In the genomic region with DNA sequence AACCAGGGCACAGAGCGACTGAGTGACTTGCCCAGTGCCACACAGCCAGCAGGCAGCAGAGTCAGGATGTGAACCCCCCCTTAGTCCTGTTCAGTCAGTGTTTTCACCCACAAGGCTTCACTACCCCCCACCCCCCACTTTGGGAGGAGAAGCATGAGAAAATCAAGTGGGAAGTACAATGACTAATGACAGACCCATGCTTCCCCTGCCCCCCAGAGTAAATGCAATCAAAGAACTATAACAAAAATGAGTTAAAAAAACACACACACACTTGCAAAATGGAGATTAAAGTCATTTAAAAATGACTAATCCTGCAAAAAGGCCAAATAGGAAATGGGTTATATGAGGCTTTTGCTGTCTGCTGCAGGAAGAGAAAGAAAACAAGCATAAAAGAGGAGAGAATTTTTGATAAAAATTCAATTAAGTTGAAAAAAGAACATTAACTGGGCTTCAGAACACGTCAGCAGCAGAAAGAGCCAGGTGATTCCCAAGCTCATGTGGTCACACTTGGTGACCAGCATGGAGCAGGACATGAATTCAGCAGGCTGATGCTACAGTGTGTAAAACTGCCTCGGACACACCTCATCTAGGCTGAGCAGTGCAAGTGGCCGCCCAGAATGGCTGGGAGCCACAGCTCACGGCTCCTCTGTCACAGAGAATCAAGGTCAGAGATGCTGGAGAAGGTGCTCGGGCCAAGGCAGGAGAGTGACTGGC, we compare ENCODE assay signal across 14 cellular contexts.
A peak's percentile ranks its signal among the peaks of the same experiment; 100 is the strongest.
DNase-seq lines count a peak whose midpoint lies in the region; TF ChIP-seq lines count a peak whose summit lies in the region.
"Had no signal": no experiment of that assay in that cellular context is flagged by ENCODE, and none has a peak within 500 bp of the region (broad histone marks: within the 10 kb centered on the region; RNA-seq: fewer than 3 reads in every experiment).

No MANE protein-coding gene starts in this region.

- H2AK5ac ChIP-seq in mesenchymal stem cell (ENCODE audit: low read length, severe bottlenecking): no peak overlapping the region

- CTCF ChIA-PET in A673 (lab: Charles Lee): interaction anchor here (1.0 to 1.5 kb wide), 3 partner anchors 214 to 278 kb away, joined by 5 to 7 read pairs (median 6); no protein-coding TSS in a partner anchor

- H4K91ac ChIP-seq in mesenchymal stem cell (ENCODE audit: low read length): peak overlapping the region; percentile 5

- DNase-seq in A673 (ENCODE audit: low spot score): peak; percentile 51
- peak; percentile 30 for DNase-seq in dedifferentiated amniotic fluid mesenchymal stem cell (ENCODE audit: extremely low spot score)
- DNase-seq in mesenchymal stem cell: peak; percentile 68
- DNase-seq in HPDE6-E6E7 (ENCODE audit: extremely low spot score): no peak
- DNase-seq in NCI-H1694 (lab: John Stamatoyannopoulos, UW): no peak
- DNase-seq in ACHN: no peak
- no peak for DNase-seq in foreskin melanocyte
- DNase-seq: activated CD4-positive, alpha-beta memory T cell treated with anti-CD3 and anti-CD28 coated beads for 36 hours; NCI-H1930; NK-92 treated with Interleukin-12 subunit alpha and Interleukin-12 subunit beta, amount 100 ng/mL, for 24 hours; stimulated activated CD4-positive, alpha-beta T cell treated with anti-CD3 and anti-CD28 coated beads, Interleukin-4, amount 100 ng/mL, for 24 hours; T-cell had no signal

- no peak for TF ChIP-seq CTCF in A673 (conservative IDR thresholded peaks at IDR 0.05; ENCODE audit: low read depth, low read length)

- peak overlapping the region; percentile 79 for H4K8ac ChIP-seq in mesenchymal stem cell (ENCODE audit: low read length)

- H2AFZ ChIP-seq in mesenchymal stem cell (ENCODE audit: low read depth, low read length): peak overlapping the region; percentile 33

- intact Hi-C loops in A673 (cut with micrococcal nuclease; ENCODE audit: unreplicated experiment): loop anchor here (5.0 to 10.0 kb wide), 2 partner anchors 111 to 279 kb away; no protein-coding TSS in a partner anchor

- 46% methylated on average over 6 of the region's 6 CpGs for WGBS in mesenchymal stem cell

- BruUV-seq in A673 (replicated peaks; lab: Mats Ljungman, UMichigan): no TSS peak

- no peak overlapping the region for H3K23ac ChIP-seq in mesenchymal stem cell (ENCODE audit: low read length in 2 of 2)

- H3K27me3 ChIP-seq in A673 (replicated peaks; ENCODE audit: insufficient read depth, low read depth, low read length, poor library complexity): no peaks in the 10 kb centered on the region
- no peaks in the 10 kb centered on the region for H3K27me3 ChIP-seq in HUES48 (ENCODE audit: control insufficient read depth, insufficient read depth, low read length)
- no peaks in the 10 kb centered on the region for H3K27me3 ChIP-seq in mesenchymal stem cell (ENCODE audit: control insufficient read depth in 1 of 2, insufficient read depth in 1 of 2, low read length in 2 of 2)

- in situ Hi-C loops in ACHN (cut with HindIII; ENCODE audit: low pct_ligation_motif_present, low pct_unique_long_range_greater_than_20kb, low sequenced_read_pairs): no loop called here

- H3K9me3 ChIP-seq in A673 (ENCODE audit: low read depth, low read length, poor library complexity, severe bottlenecking) (peaks cover 14% of the 10 kb centered on the region), HUES48 (ENCODE audit: control insufficient read depth, insufficient read depth, low read length) (peaks cover 14% of the 10 kb centered on the region), mesenchymal stem cell (ENCODE audit: control insufficient read depth, low read length) (peaks cover 18% of the 10 kb centered on the region)

- H3K4me2 ChIP-seq in mesenchymal stem cell (ENCODE audit: low read length, poor library complexity, severe bottlenecking): no peak overlapping the region

- peak overlapping the region; percentile 3 to 87 for H3K18ac ChIP-seq in mesenchymal stem cell (ENCODE audit: low read depth in 1 of 2, low read length in 2 of 2)

- H2BK120ac ChIP-seq in mesenchymal stem cell (ENCODE audit: low read depth, low read length): no peak overlapping the region

- no peaks in the 10 kb centered on the region for H3K36me3 ChIP-seq in A673 (ENCODE audit: insufficient read depth, low read length, poor library complexity, severe bottlenecking)
- H3K36me3 ChIP-seq in HUES48 (ENCODE audit: control insufficient read depth, insufficient read depth, low read length): no peaks in the 10 kb centered on the region
- peaks cover 0 to under 1% of the 10 kb centered on the region in 2 experiments for H3K36me3 ChIP-seq in mesenchymal stem cell (ENCODE audit: control insufficient read depth in 1 of 2, insufficient read depth in 2 of 2, low read depth in 1 of 2, low read length in 2 of 2)

- H2BK15ac ChIP-seq in mesenchymal stem cell (ENCODE audit: low read depth, poor library complexity, severe bottlenecking): peak overlapping the region; percentile 20

- H3K4ac ChIP-seq in mesenchymal stem cell (ENCODE audit: low read depth in 1 of 2, low read length in 2 of 2): peak overlapping the region in 1 of 2 experiments; percentile 71

- H3K9ac ChIP-seq in HUES48 (ENCODE audit: low read depth, low read length): no peak overlapping the region
- peak overlapping the region; percentile 70 for H3K9ac ChIP-seq in mesenchymal stem cell (ENCODE audit: low read length)

- no peak overlapping the region for H3K27ac ChIP-seq in A673 (ENCODE audit: low read depth, low read length, poor library complexity, severe bottlenecking)
- peak overlapping the region; percentile 32 for H3K27ac ChIP-seq in HUES48 (ENCODE audit: low read depth, low read length)
- peak overlapping the region; percentile 89 for H3K27ac ChIP-seq in mesenchymal stem cell (ENCODE audit: low read length, poor library complexity, severe bottlenecking)
- H3K27ac ChIP-seq: epithelial cell of prostate had no signal

- H3K4me1 ChIP-seq in A673 (ENCODE audit: insufficient read depth, low read length, poor library complexity, severe bottlenecking) (peaks cover 8% of the 10 kb centered on the region), HUES48 (ENCODE audit: control insufficient read depth, insufficient read depth, low read length) (peaks cover 33% of the 10 kb centered on the region), mesenchymal stem cell (ENCODE audit: control insufficient read depth, insufficient read depth, low read depth, low read length) (peaks cover 39% of the 10 kb centered on the region)

- POLR2A ChIA-PET in A673 (lab: Charles Lee; ENCODE audit: low non-redundant PET): no interaction called here

- peak overlapping the region in 1 of 2 experiments; percentile 37 for H3K14ac ChIP-seq in mesenchymal stem cell (ENCODE audit: low read length in 2 of 2)

- no peaks in the 10 kb centered on the region for H3K79me1 ChIP-seq in mesenchymal stem cell (replicated peaks; ENCODE audit: low read length, poor library complexity, severe bottlenecking)

- H3K4me3 ChIP-seq in A673 (ENCODE audit: low read depth, low read length, poor library complexity, severe bottlenecking) (no peak overlapping the region), HUES48 (ENCODE audit: low read depth, low read length) (no peak overlapping the region), mesenchymal stem cell (ENCODE audit: insufficient read depth in 1 of 2, low read depth in 1 of 2, low read length in 2 of 2) (peak overlapping the region in 1 of 2 experiments; percentile 56)

- no peak overlapping the region for H2BK5ac ChIP-seq in mesenchymal stem cell (ENCODE audit: low read depth, low read length, poor library complexity, severe bottlenecking)

- H2BK12ac ChIP-seq in mesenchymal stem cell (ENCODE audit: low read length in 2 of 2): peak overlapping the region in 1 of 2 experiments; percentile 46

Comparison
In these comparisons a context has a peak if more than half of its experiments do, and no peak if none do; other contexts are left out.
1. DNase-seq: peak in A673 (single experiment), dedifferentiated amniotic fluid mesenchymal stem cell (single experiment) and mesenchymal stem cell (single experiment); none in HPDE6-E6E7 (single experiment), NCI-H1694 (single experiment), ACHN (single experiment) and foreskin melanocyte (single experiment).